Comparison of ENCODE assay signal across 8 cellular contexts in genomic region chr20:1895674-1896496, GRCh38. TPM values are rescaled to one million over a fixed set of nuclear protein-coding genes. Genes with fewer than 3 reads are reported as not detected.
DNase-seq lines count a peak whose midpoint lies in the region; ATAC-seq and TF ChIP-seq lines count a peak whose summit lies in the region.

No MANE protein-coding gene starts in this region.

- H3K4me3 ChIP-seq in AG09309 (ENCODE audit: control insufficient read depth, low read depth, low read length) = peak overlapping the region; percentile 59
- H3K4me3 ChIP-seq in MG63 = peak overlapping the region; percentile 69
- peak overlapping the region; percentile 68 for H3K4me3 ChIP-seq in upper lobe of right lung

- H3K27ac ChIP-seq in cingulate gyrus (ENCODE audit: low read depth, low read length) (peak overlapping the region; percentile 88), upper lobe of right lung (peak overlapping the region; percentile 79)

- DNase-seq in AG09309 (ENCODE audit: low read depth) (no peak), MG63 (no peak), lung microvascular endothelial cell (ENCODE audit: low read depth in 2 of 2) (peak; percentile 28 to 38), upper lobe of right lung (no peak), NCI-H2171 treated with DMSO at 0.1 percent for 48 hours (lab: John Stamatoyannopoulos, UW) (no peak), NCI-H524 treated with DMSO at 0.1 percent for 48 hours (lab: John Stamatoyannopoulos, UW) (no peak)
- DNase-seq in activated CD8-positive, alpha-beta memory T cell treated with anti-CD3 and anti-CD28 coated beads, Interleukin-2, amount 50 U/mL, for 4 hours = no peak

- H3K4me1 ChIP-seq in upper lobe of right lung = peaks cover 24% of the 10 kb centered on the region

- peaks cover 8% of the 10 kb centered on the region for H3K36me3 ChIP-seq in MG63
- no peaks in the 10 kb centered on the region for H3K36me3 ChIP-seq in upper lobe of right lung

- H3K9me3 ChIP-seq in MG63 = no peaks in the 10 kb centered on the region
- no peaks in the 10 kb centered on the region for H3K9me3 ChIP-seq in upper lobe of right lung

- intact Hi-C loops in upper lobe of right lung (cut with DNase I) = no loop called here

- ATAC-seq in upper lobe of right lung = peak; percentile 9

- H3K27me3 ChIP-seq in MG63 (no peaks in the 10 kb centered on the region), upper lobe of right lung (peaks cover 20% of the 10 kb centered on the region)

- TF ChIP-seq CTCF in AG09309 (IDR thresholded peaks at IDR 0.05; ENCODE audit: control insufficient read depth, insufficient read depth, low read depth, low read length, missing control alignments) = no peak
- TF ChIP-seq CTCF in upper lobe of right lung (IDR thresholded peaks at IDR 0.05) = no peak

RNA-seq across cellular contexts. Expression of gene SIRPA, which starts 0.7 kb away (rescaled TPM):
- total RNA-seq in MG63 (2014; rRNA removed; shearing (Covaris generic); ENCODE audit: low replicate concordance) = 37.7 and 38.1 TPM in 2 replicates
- 31.6 and 51.8 TPM in 2 replicates for total RNA-seq in lung microvascular endothelial cell
- total RNA-seq in upper lobe of right lung = 93.8 TPM

Comparison
In these comparisons a context has a peak if more than half of its experiments do, and no peak if none do; other contexts are left out.
1. DNase-seq: peak in lung microvascular endothelial cell (2 of 2); none in AG09309 (single experiment), MG63 (single experiment), upper lobe of right lung (single experiment), NCI-H2171 treated with DMSO at 0.1 percent for 48 hours (single experiment), NCI-H524 treated with DMSO at 0.1 percent for 48 hours (single experiment) and activated CD8-positive, alpha-beta memory T cell treated with anti-CD3 and anti-CD28 coated beads, Interleukin-2, amount 50 U/mL, for 4 hours (single experiment).
2. Peak in every context shown above with its lines, with median percentiles within 50 percentile points of each other: H3K4me3 ChIP-seq.